Comparison of ENCODE assay signal across 8 cellular contexts in the genomic region with DNA sequence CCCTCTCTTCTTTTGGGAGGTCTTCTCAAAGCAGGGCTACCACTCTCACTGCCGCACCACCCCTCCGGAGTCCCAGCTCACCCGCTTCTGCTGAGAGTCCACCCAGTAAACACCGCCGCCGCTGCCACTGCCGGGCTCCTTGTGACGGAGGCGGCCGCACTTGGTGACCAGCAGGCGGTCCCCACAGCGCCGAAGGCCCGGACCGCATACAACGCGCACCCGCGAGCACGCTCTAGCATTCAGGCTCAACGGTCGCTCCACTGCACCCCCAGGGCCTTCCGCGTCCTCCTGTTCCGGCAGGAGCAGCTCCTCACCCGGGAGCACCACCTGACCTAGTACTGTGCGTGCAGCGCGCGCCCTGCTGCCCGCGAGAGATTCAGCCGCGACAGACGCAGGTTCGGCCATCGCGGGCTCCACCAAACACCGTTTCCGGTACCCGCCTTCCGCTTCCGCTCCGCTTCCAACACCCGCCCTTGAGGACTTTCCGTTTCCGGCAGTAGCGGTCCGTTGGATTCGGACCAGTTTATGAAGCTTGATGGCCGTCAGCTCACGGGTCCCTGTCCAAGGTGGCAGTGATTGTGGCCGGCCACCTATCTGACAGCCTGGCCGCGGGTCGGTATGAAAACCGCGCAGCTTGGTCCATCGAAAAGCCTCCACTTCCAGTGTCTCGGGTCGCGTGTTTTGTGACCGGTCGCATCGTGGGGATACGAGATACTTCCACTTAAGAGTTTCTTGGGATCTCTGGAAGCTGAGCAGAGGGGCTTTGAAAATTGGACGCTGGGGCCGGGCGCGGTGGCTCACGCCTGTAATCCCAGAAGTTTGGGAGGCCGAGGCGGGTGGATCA.
DNase-seq lines count a peak whose midpoint lies in the region; ATAC-seq, FAIRE-seq and TF ChIP-seq lines count a peak whose summit lies in the region.

A gene (minus strand): TSS at position 425 of the 844 bp plus-strand sequence. CDS start 20 bp downstream, at position 405.

- H3K9me3 ChIP-seq in iPS-18a (ENCODE audit: control insufficient read depth, low read depth, low read length), result no peaks in the 10 kb centered on the region

- DNase-seq in NCI-H2107 (lab: John Stamatoyannopoulos, UW) (peak; percentile 83), UCSD-AML1 (lab: John Stamatoyannopoulos, UW; ENCODE audit: unreplicated experiment) (peak; percentile 92), brain microvascular endothelial cell (peak; percentile 91)

- H3K27me3 ChIP-seq in brain microvascular endothelial cell (replicated peaks) (no peaks in the 10 kb centered on the region), iPS-18a (ENCODE audit: control insufficient read depth, insufficient read depth, low read length) (no peaks in the 10 kb centered on the region)

- H3K9ac ChIP-seq in iPS-18a (ENCODE audit: low read length), result peak within 1 kb of the TSS; percentile 65

- peak within 1 kb of the TSS; percentile 93 for H3K4me3 ChIP-seq in brain microvascular endothelial cell (ENCODE audit: low read depth, low read length)
- H3K4me3 ChIP-seq in iPS-18a (ENCODE audit: low read length), result peak within 1 kb of the TSS; percentile 95
- H3K4me3 ChIP-seq in skin epidermis, result peak within 1 kb of the TSS; percentile 80 to 94 (median 92)

- peak; percentile 29 for FAIRE-seq in A204.1 (lab: Jason Lieb, UNC)

- peak; percentile 84 for ATAC-seq in GM18519 (IDR thresholded peaks at IDR 0.05; ENCODE audit: low FRiP score, unreplicated experiment)
- ATAC-seq in HG03060 (IDR thresholded peaks at IDR 0.05; ENCODE audit: low read depth, unreplicated experiment), result peak; percentile 84

- peaks cover 23% of the 10 kb centered on the region for H3K36me3 ChIP-seq in brain microvascular endothelial cell (replicated peaks)
- H3K36me3 ChIP-seq in iPS-18a (ENCODE audit: control insufficient read depth, low read depth, low read length), result peaks cover 35% of the 10 kb centered on the region

- H3K27ac ChIP-seq in brain microvascular endothelial cell (peak within 1 kb of the TSS; percentile 59), iPS-18a (ENCODE audit: low read length) (peak within 1 kb of the TSS; percentile 36), skin epidermis (peak within 1 kb of the TSS in 20 of 21 experiments; percentile 37 to 92 (median 86))

- in situ Hi-C loops in brain microvascular endothelial cell (cut with HindIII; ENCODE audit: low pct_ligation_motif_present, low sequenced_read_pairs), result no loop called here

- peaks cover 6% of the 10 kb centered on the region for H3K4me1 ChIP-seq in iPS-18a (ENCODE audit: control insufficient read depth, low read depth, low read length)

- peak; percentile 27 for TF ChIP-seq CTCF in brain microvascular endothelial cell (IDR thresholded peaks at IDR 0.05; ENCODE audit: low read depth, low read length, missing control alignments)

Comparison
In these comparisons a context has a peak if more than half of its experiments do, and no peak if none do; other contexts are left out.
1. Peak in every context shown above with its lines: DNase-seq, ATAC-seq, H3K4me3 ChIP-seq and H3K27ac ChIP-seq.
2. H3K27ac ChIP-seq: peak in every context shown above with its lines; median percentile 86 in skin epidermis; 59 in brain microvascular endothelial cell; 36 in iPS-18a.